ENCODE assay signal across 8 cellular contexts in genomic region chrX:71118985-71119535, GRCh38. TPM values are rescaled to one million over a fixed set of nuclear protein-coding genes. Genes with fewer than 3 reads are reported as not detected.
A peak's percentile ranks its signal among the peaks of the same experiment; 100 is the strongest.
DNase-seq lines count a peak whose midpoint lies in the region; ATAC-seq and TF ChIP-seq lines count a peak whose summit lies in the region.

No MANE protein-coding gene starts in this region.

- peaks cover 0 to 5% (median 0%) of the 10 kb centered on the region in 5 experiments for H3K9me3 Mint-ChIP-seq in brain

- DNase-seq in BE2C (no peak), upper lobe of left lung (no peak), NCI-H2107 treated with DMSO at 0.1 percent for 48 hours (lab: John Stamatoyannopoulos, UW; ENCODE audit: unreplicated experiment) (no peak), NCI-H446 (lab: John Stamatoyannopoulos, UW) (no peak)

- H3K4me1 Mint-ChIP-seq in brain = peaks cover 6% of the 10 kb centered on the region

- H3K36me3 ChIP-seq in BE2C (peaks cover 14% of the 10 kb centered on the region), liver (ENCODE audit: control insufficient read depth in 4 of 4, insufficient read depth in 3 of 4, low read depth in 1 of 4, low read length in 3 of 4) (peaks cover 6 to 27% (median 15%) of the 10 kb centered on the region in 4 donors), upper lobe of left lung (peaks cover 0 to 33% (median 14%) of the 10 kb centered on the region in 4 donors)

- no peak for TF ChIP-seq EP300 in upper lobe of left lung (IDR thresholded peaks at IDR 0.05)

- H3K36me3 Mint-ChIP-seq in brain = peaks cover 14% of the 10 kb centered on the region

- peak overlapping the region; percentile 78 to 94 (median 81) for H3K27ac Mint-ChIP-seq in brain

- H3K27me3 Mint-ChIP-seq in brain = no peaks in the 10 kb centered on the region

- WGBS in liver = 5% methylated on average over 17 of the region's 17 CpGs
- 8 to 23% methylated on average over 11 to 12 of the region's 17 CpGs for WGBS in upper lobe of left lung, 2 donors

- no peak for TF ChIP-seq CTCF in BE2C (IDR thresholded peaks at IDR 0.05; ENCODE audit: low read depth, low read length)
- no peak for TF ChIP-seq CTCF in brain (conservative IDR thresholded peaks at IDR 0.05)
- TF ChIP-seq CTCF in liver (IDR thresholded peaks at IDR 0.05; ENCODE audit: low read depth, low read length, missing input control) = no peak
- no peak for TF ChIP-seq CTCF in upper lobe of left lung (IDR thresholded peaks at IDR 0.05)

- TF ChIP-seq POLR2A in upper lobe of left lung (IDR thresholded peaks at IDR 0.05) = no peak

- H3K4me1 ChIP-seq in BE2C (no peaks in the 10 kb centered on the region), liver (ENCODE audit: control insufficient read depth in 4 of 4, insufficient read depth in 4 of 4, low read length in 3 of 4) (peaks cover 0 to 3% (median 2%) of the 10 kb centered on the region in 4 donors), upper lobe of left lung (peaks cover 0 to 4% (median 0%) of the 10 kb centered on the region in 4 donors)

- H3K9me3 ChIP-seq in BE2C (no peaks in the 10 kb centered on the region), liver (ENCODE audit: control insufficient read depth in 4 of 4, low read length in 3 of 4) (peaks cover 0 to 2% (median under 1%) of the 10 kb centered on the region in 4 donors), upper lobe of left lung (no peaks in the 10 kb centered on the region)

- peak overlapping the region; percentile 85 to 91 (median 85) for H3K4me3 Mint-ChIP-seq in brain

- ATAC-seq in HG03175 (IDR thresholded peaks at IDR 0.05; ENCODE audit: unreplicated experiment) (peak; percentile 17), upper lobe of left lung (ENCODE audit: low FRiP score in 2 of 2) (peak; percentile 65 to 68), GM21723 (IDR thresholded peaks at IDR 0.05; ENCODE audit: unreplicated experiment) (no peak)

- no peak for TF ChIP-seq RAD21 in liver (IDR thresholded peaks at IDR 0.05)

- H3K27me3 ChIP-seq in BE2C (no peaks in the 10 kb centered on the region), liver (ENCODE audit: control insufficient read depth in 4 of 4, insufficient read depth in 4 of 4, low read length in 3 of 4) (no peaks in the 10 kb centered on the region), upper lobe of left lung (no peaks in the 10 kb centered on the region)

- H3K9ac ChIP-seq in liver (ENCODE audit: low read depth in 1 of 2, low read length in 2 of 2) = peak overlapping the region in 1 of 2 donors; percentile 59

- H3K27ac ChIP-seq in liver (ENCODE audit: low read depth in 1 of 2, low read length in 2 of 2) (peak overlapping the region in 1 of 2 donors; percentile 54), upper lobe of left lung (peak overlapping the region; percentile 80 to 93 (median 92))

- H3K4me3 ChIP-seq in BE2C (ENCODE audit: low read depth, low read length) = peak overlapping the region; percentile 67
- peak overlapping the region; percentile 5 to 87 (median 79) for H3K4me3 ChIP-seq in liver (ENCODE audit: low read depth in 1 of 3, low read length in 3 of 3)
- peak overlapping the region; percentile 24 to 74 (median 62) for H3K4me3 ChIP-seq in upper lobe of left lung

TF ChIP-seq in liver, 16 proteins besides CTCF, POLR2A, EP300 and RAD21:
- TF ChIP-seq FOXA1 (IDR thresholded peaks at IDR 0.05) = no peak
- TF ChIP-seq HNF4A (conservative IDR thresholded peaks at IDR 0.05) = no peak
- TF ChIP-seq YY1 (IDR thresholded peaks at IDR 0.05) = no peak
- no peak for TF ChIP-seq RXRA (IDR thresholded peaks at IDR 0.05)
- TF ChIP-seq, protein P1, sequence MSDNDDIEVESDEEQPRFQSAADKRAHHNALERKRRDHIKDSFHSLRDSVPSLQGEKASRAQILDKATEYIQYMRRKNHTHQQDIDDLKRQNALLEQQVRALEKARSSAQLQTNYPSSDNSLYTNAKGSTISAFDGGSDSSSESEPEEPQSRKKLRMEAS (IDR thresholded peaks at IDR 0.05) = no peak
- TF ChIP-seq, protein P2, sequence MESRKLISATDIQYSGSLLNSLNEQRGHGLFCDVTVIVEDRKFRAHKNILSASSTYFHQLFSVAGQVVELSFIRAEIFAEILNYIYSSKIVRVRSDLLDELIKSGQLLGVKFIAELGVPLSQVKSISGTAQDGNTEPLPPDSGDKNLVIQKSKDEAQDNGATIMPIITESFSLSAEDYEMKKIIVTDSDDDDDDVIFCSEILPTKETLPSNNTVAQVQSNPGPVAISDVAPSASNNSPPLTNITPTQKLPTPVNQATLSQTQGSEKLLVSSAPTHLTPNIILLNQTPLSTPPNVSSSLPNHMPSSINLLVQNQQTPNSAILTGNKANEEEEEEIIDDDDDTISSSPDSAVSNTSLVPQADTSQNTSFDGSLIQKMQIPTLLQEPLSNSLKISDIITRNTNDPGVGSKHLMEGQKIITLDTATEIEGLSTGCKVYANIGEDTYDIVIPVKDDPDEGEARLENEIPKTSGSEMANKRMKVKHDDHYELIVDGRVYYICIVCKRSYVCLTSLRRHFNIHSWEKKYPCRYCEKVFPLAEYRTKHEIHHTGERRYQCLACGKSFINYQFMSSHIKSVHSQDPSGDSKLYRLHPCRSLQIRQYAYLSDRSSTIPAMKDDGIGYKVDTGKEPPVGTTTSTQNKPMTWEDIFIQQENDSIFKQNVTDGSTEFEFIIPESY (IDR thresholded peaks at IDR 0.05) = no peak
- TF ChIP-seq NR2F2 (IDR thresholded peaks at IDR 0.05) = no peak
- no peak for TF ChIP-seq EGR1 (IDR thresholded peaks at IDR 0.05; ENCODE audit: low read depth in 2 of 2)
- TF ChIP-seq JUND (IDR thresholded peaks at IDR 0.05) = no peak
- TF ChIP-seq FOXA2 (IDR thresholded peaks at IDR 0.05) = no peak
- no peak for TF ChIP-seq HNF4G (IDR thresholded peaks at IDR 0.05)
- TF ChIP-seq REST (IDR thresholded peaks at IDR 0.05) = no peak
- no peak for TF ChIP-seq GABPA (IDR thresholded peaks at IDR 0.05 in 1 of 2, conservative IDR thresholded peaks at IDR 0.05 in 1 of 2)
- no peak for TF ChIP-seq SP1 (IDR thresholded peaks at IDR 0.05)
- TF ChIP-seq TAF1 (conservative IDR thresholded peaks at IDR 0.05) = no peak

RNA-seq across cellular contexts. Expression of gene MED12, which starts 0.7 kb away (rescaled TPM):
- 81.2 TPM for polyA plus RNA-seq in BE2C (2012; ENCODE audit: insufficient read depth, insufficient read length, low read depth)
- polyA plus RNA-seq in brain (ENCODE audit: insufficient read depth, low read depth, low replicate concordance) (38.0 TPM), liver (1 to 10 TPM; 3.2 to 5.4 TPM)
- total RNA-seq in liver (10 to 100 TPM; 13.1 to 25.6 TPM), upper lobe of left lung (100 to 1,000 TPM in 1 of 6 donors, 10 to 100 TPM in 5; 21.7 to 188 (median 42.2) TPM)

RNA-seq across cellular contexts. Expression of gene IL2RG, which starts 7.7 kb away (rescaled TPM):
- polyA plus RNA-seq in BE2C (2012; ENCODE audit: insufficient read depth, insufficient read length, low read depth) = 1.7 TPM
- polyA plus RNA-seq in brain (ENCODE audit: insufficient read depth, low read depth, low replicate concordance) (1.6 TPM), liver (1 to 10 TPM; 3.6 to 4.0 TPM)
- total RNA-seq in liver (1 to 10 TPM; 2.2 to 3.0 TPM), upper lobe of left lung (10 to 100 TPM; 20.7 to 43.8 (median 26.2) TPM)

RNA-seq across cellular contexts. Expression of gene CXorf65, which starts 12.5 kb away (rescaled TPM):
- polyA plus RNA-seq in BE2C (2012; ENCODE audit: insufficient read depth, insufficient read length, low read depth) = 1.1 TPM
- polyA plus RNA-seq in brain (ENCODE audit: insufficient read depth, low read depth, low replicate concordance) (not detected), liver (not detected)
- total RNA-seq in liver (not detected), upper lobe of left lung (1 to 10 TPM in 3 of 6 donors, not detected in 3; 1.0 to 3.6 (median 3.3) TPM)

RNA-seq across cellular contexts. Expression of gene FOXO4, which starts 23.4 kb away (rescaled TPM):
- 13.3 TPM for polyA plus RNA-seq in BE2C (2012; ENCODE audit: insufficient read depth, insufficient read length, low read depth)
- 41.8 TPM for polyA plus RNA-seq in brain (ENCODE audit: insufficient read depth, low read depth, low replicate concordance)
- total RNA-seq in liver = 10 to 100 TPM in 1 of 2 donors, 1 to 10 TPM in 1; 3.7 to 38.2 TPM
- 1 to 10 TPM in 1 of 2 donors, under 1 TPM in 1; 0.50 to 4.2 TPM for polyA plus RNA-seq in liver
- 10 to 100 TPM; 11.2 to 34.1 (median 24.0) TPM for total RNA-seq in upper lobe of left lung

RNA-seq across cellular contexts. Expression of gene NLGN3, which starts 25.6 kb away (rescaled TPM):
- polyA plus RNA-seq in BE2C (2012; ENCODE audit: insufficient read depth, insufficient read length, low read depth) = 3.2 TPM
- polyA plus RNA-seq in brain (ENCODE audit: insufficient read depth, low read depth, low replicate concordance) = 27.3 TPM
- total RNA-seq in liver = under 1 TPM; 0.17 to 0.23 TPM
- under 1 TPM; 0.11 to 0.13 TPM for polyA plus RNA-seq in liver
- 1 to 10 TPM in 1 of 6 donors, under 1 TPM in 4, not detected in 1; 0.20 to 1.0 (median 0.61) TPM for total RNA-seq in upper lobe of left lung

Comparison
In these comparisons a context has a peak if more than half of its experiments do, and no peak if none do; other contexts are left out.
1. RNA of gene IL2RG, which starts 7.7 kb away (total RNA-seq): 20.7 to 43.8 TPM in upper lobe of left lung; 2.2 to 3.0 TPM in liver; every median in the first group is over 4 times any median in the second.
2. Peak in every context shown above with its lines, with median percentiles within 50 percentile points of each other: H3K4me3 ChIP-seq.